In genomic region chr6:26270121-26270861, GRCh38 we compare ENCODE assay signal across 8 cellular contexts.
DNase-seq lines count a peak whose midpoint lies in the region; ATAC-seq and TF ChIP-seq lines count a peak whose summit lies in the region.

No MANE protein-coding gene starts in this region.

- no peak for TF ChIP-seq RAD21 in IMR-90 (IDR thresholded peaks at IDR 0.05; ENCODE audit: low read length)

- H3K79me1 ChIP-seq in IMR-90 (ENCODE audit: low read depth in 1 of 2, low read length in 2 of 2) (no peaks in the 10 kb centered on the region), mesenchymal stem cell (replicated peaks; ENCODE audit: low read length, poor library complexity, severe bottlenecking) (peaks cover 3% of the 10 kb centered on the region)

- DNase-seq in EH (ENCODE audit: low read depth) (peak; percentile 40), IMR-90 (no peak), WTC11 (ENCODE audit: low spot score) (no peak), mesenchymal stem cell (peak; percentile 47), HEK293T (ENCODE audit: extremely low spot score) (no peak), T-cell (no peak)

- peaks cover 4% of the 10 kb centered on the region for H3K4me1 ChIP-seq in IMR-90 (ENCODE audit: control insufficient read depth, insufficient read depth, low read length)
- peaks cover 10% of the 10 kb centered on the region for H3K4me1 ChIP-seq in mesenchymal stem cell (ENCODE audit: control insufficient read depth, insufficient read depth, low read depth, low read length)

- CTCF ChIA-PET in IMR-90 (lab: Yijun Ruan, JAX) = interaction anchor here (0.8 to 2.1 kb wide), 3 partner anchors 9 to 52 kb away, joined by 3 to 9 read pairs (median 4); a partner anchor contains a TSS
- CTCF ChIA-PET in WTC11 (lab: Charles Lee) = interaction anchor here (0.6 to 1.2 kb wide), 6 partner anchors 12 to 223 kb away, joined by 3 to 4 read pairs (median 4); a partner anchor contains a TSS
- CTCF ChIA-PET in HEK293T (lab: Yijun Ruan, JAX) = no interaction called here
- CTCF ChIA-PET in T-cell (lab: Charles Lee) = interaction anchor here in 1 of 2 donors (1.0 kb wide), 2 partner anchors 65 to 74 kb away, joined by 3 read pairs; a partner anchor contains a TSS

- H3K23ac ChIP-seq in IMR-90 (ENCODE audit: low read depth, low read length) = peak overlapping the region; percentile 9
- H3K23ac ChIP-seq in mesenchymal stem cell (ENCODE audit: low read length in 2 of 2) = no peak overlapping the region

- in situ Hi-C loops in IMR-90 (cut with MboI; ENCODE audit: low sequenced_read_pairs) = no loop called here

- no peak overlapping the region for H3K18ac ChIP-seq in IMR-90 (ENCODE audit: low read depth, low read length)
- no peak overlapping the region for H3K18ac ChIP-seq in mesenchymal stem cell (ENCODE audit: low read depth in 1 of 2, low read length in 2 of 2)

- dilution Hi-C loops in IMR-90 (cut with HindIII; ENCODE audit: low sequenced_read_pairs, unreplicated experiment) = no loop called here

- no peak overlapping the region for H4K8ac ChIP-seq in IMR-90 (ENCODE audit: low read depth in 2 of 2, low read length in 2 of 2)
- no peak overlapping the region for H4K8ac ChIP-seq in mesenchymal stem cell (ENCODE audit: low read length)

- no peaks in the 10 kb centered on the region; the same call in 1 of the 2 replicates for H3K27me3 Mint-ChIP-seq in WTC11 (ENCODE audit: low read depth)
- H3K27me3 Mint-ChIP-seq in T-cell = no peaks in the 10 kb centered on the region

- H3K4me2 ChIP-seq in IMR-90 (ENCODE audit: low read depth, low read length) = peak overlapping the region; percentile 99
- peak overlapping the region; percentile 95 for H3K4me2 ChIP-seq in mesenchymal stem cell (ENCODE audit: low read length, poor library complexity, severe bottlenecking)

- peak; percentile 61 for TF ChIP-seq POLR2A in IMR-90 (IDR thresholded peaks at IDR 0.05; ENCODE audit: low read depth, low read length)

- H3K4me3 ChIP-seq in IMR-90 (ENCODE audit: insufficient read depth, low read depth, low read length) (peak overlapping the region; percentile 68), mesenchymal stem cell (ENCODE audit: insufficient read depth in 1 of 2, low read depth in 1 of 2, low read length in 2 of 2) (peak overlapping the region in 1 of 2 experiments; percentile 78)

- H3K9me3 Mint-ChIP-seq in WTC11 (no peaks in the 10 kb centered on the region), T-cell (no peaks in the 10 kb centered on the region)

- no peak overlapping the region; the same call in 1 of the 2 replicates for H3K56ac ChIP-seq in IMR-90 (ENCODE audit: extremely low read depth, insufficient read depth, low read length)

- no peak overlapping the region for H3K27ac Mint-ChIP-seq in WTC11
- peak overlapping the region in 1 of 2 donors; percentile 58 for H3K27ac Mint-ChIP-seq in T-cell

- no TSS peak for BruUV-seq in IMR-90 (replicated peaks; lab: Mats Ljungman, UMichigan)

- POLR2A ChIA-PET in IMR-90 (lab: Charles Lee; ENCODE audit: unreplicated experiment) (interaction anchor here (0.5 to 2.1 kb wide), 4 partner anchors 20 to 146 kb away, joined by 3 to 9 read pairs (median 4); a partner anchor contains a TSS), WTC11 (lab: Charles Lee) (interaction anchor here (0.5 to 10.5 kb wide), 34 partner anchors 8 to 1623 kb away, joined by 3 to 190 read pairs (median 16); a partner anchor contains a TSS), HEK293T (lab: Yijun Ruan, JAX) (interaction anchor here (0.6 to 1.4 kb wide), 3 partner anchors 14 to 53 kb away, joined by 3 to 4 read pairs (median 3); a partner anchor contains a TSS), T-cell (lab: Charles Lee) (interaction anchor here (0.5 to 4.1 kb wide), 15 partner anchors 10 to 867 kb away, joined by 3 to 53 read pairs (median 4); a partner anchor contains a TSS)

- H3K4me1 Mint-ChIP-seq in WTC11 (peaks cover 27% of the 10 kb centered on the region), T-cell (peaks cover 20 to 29% (median 21%) of the 10 kb centered on the region in 3 donors)

- H4K91ac ChIP-seq in IMR-90 (ENCODE audit: insufficient read depth, low read depth, low read length) = no peak overlapping the region
- no peak overlapping the region for H4K91ac ChIP-seq in mesenchymal stem cell (ENCODE audit: low read length)

- ATAC-seq in IMR-90 (ENCODE audit: low read depth) = no peak
- no peak for ATAC-seq in WTC11
- ATAC-seq in T-cell (replicated peaks in 1 of 4) = no peak
- ATAC-seq in HG03196 (IDR thresholded peaks at IDR 0.05; ENCODE audit: unreplicated experiment) = no peak
- no peak for ATAC-seq in HG02610 (IDR thresholded peaks at IDR 0.05; ENCODE audit: unreplicated experiment)

- no peaks in the 10 kb centered on the region for H3K9me3 ChIP-seq in IMR-90 (ENCODE audit: control insufficient read depth, insufficient read depth, low read length)
- no peaks in the 10 kb centered on the region for H3K9me3 ChIP-seq in mesenchymal stem cell (ENCODE audit: control insufficient read depth, low read length)

- no peak overlapping the region for H2BK20ac ChIP-seq in IMR-90 (ENCODE audit: low read depth, low read length)

- H3K36me3 ChIP-seq in IMR-90 (ENCODE audit: control insufficient read depth, insufficient read depth, low read length) (no peaks in the 10 kb centered on the region), mesenchymal stem cell (ENCODE audit: control insufficient read depth in 1 of 2, insufficient read depth in 2 of 2, low read depth in 1 of 2, low read length in 2 of 2) (no peaks in the 10 kb centered on the region)

- H3K9ac ChIP-seq in IMR-90 (ENCODE audit: low read depth, low read length) (peak overlapping the region; percentile 78; the same call in 1 of the 2 replicates), mesenchymal stem cell (ENCODE audit: low read length) (peak overlapping the region; percentile 68)

- no peaks in the 10 kb centered on the region for H3K9me1 ChIP-seq in IMR-90 (ENCODE audit: insufficient read depth, low read length)

- WGBS in IMR-90 (ENCODE audit: extremely low coverage in 2 of 2, insufficient read length in 1 of 2), 2 experiments = no CpG with 5 or more reads among the region's 13 CpGs
- WGBS in mesenchymal stem cell = under 1% methylated on average over 10 of the region's 13 CpGs

- no peak overlapping the region for H2BK12ac ChIP-seq in mesenchymal stem cell (ENCODE audit: low read length in 2 of 2)

- H3K36me3 Mint-ChIP-seq in WTC11 (0 out of 2 replicates have a peak, but pooled peaks cover 3% of the 10 kb centered on the region), T-cell (no peaks in the 10 kb centered on the region)

- H3K27ac ChIP-seq in IMR-90 (ENCODE audit: insufficient read depth, low read length) = no peak overlapping the region
- no peak overlapping the region for H3K27ac ChIP-seq in mesenchymal stem cell (ENCODE audit: low read length, poor library complexity, severe bottlenecking)

- H2BK15ac ChIP-seq in IMR-90 (ENCODE audit: low read depth, low read length) (no peak overlapping the region), mesenchymal stem cell (ENCODE audit: low read depth, poor library complexity, severe bottlenecking) (no peak overlapping the region)

- H3K4ac ChIP-seq in IMR-90 (ENCODE audit: low read depth, low read length) (no peak overlapping the region), mesenchymal stem cell (ENCODE audit: low read depth in 1 of 2, low read length in 2 of 2) (no peak overlapping the region)

- H2AFZ ChIP-seq in IMR-90 (replicated peaks; ENCODE audit: low read length, poor library complexity) (no peak overlapping the region), mesenchymal stem cell (ENCODE audit: low read depth, low read length) (no peak overlapping the region)

- intact Hi-C loops in IMR-90 (cut with micrococcal nuclease) = no loop called here

- H2AK9ac ChIP-seq in IMR-90 (replicated peaks; ENCODE audit: low read depth, low read length, poor library complexity) = no peak overlapping the region

- H4K20me1 ChIP-seq in IMR-90 (ENCODE audit: insufficient read depth, low read length) = peaks cover 3% of the 10 kb centered on the region; the same call in 1 of the 2 replicates

- H2BK120ac ChIP-seq in IMR-90 (ENCODE audit: low read depth, low read length) (no peak overlapping the region), mesenchymal stem cell (ENCODE audit: low read depth, low read length) (no peak overlapping the region)

- H4K5ac ChIP-seq in IMR-90 (ENCODE audit: low read depth, low read length) = no peak overlapping the region

- H3K27me3 ChIP-seq in IMR-90 (ENCODE audit: control insufficient read depth, insufficient read depth, low read length) (no peaks in the 10 kb centered on the region), mesenchymal stem cell (ENCODE audit: control insufficient read depth in 1 of 2, insufficient read depth in 1 of 2, low read length in 2 of 2) (no peaks in the 10 kb centered on the region)

- H2AK5ac ChIP-seq in IMR-90 (ENCODE audit: low read depth, low read length) (no peak overlapping the region), mesenchymal stem cell (ENCODE audit: low read length, severe bottlenecking) (no peak overlapping the region)

- H3K14ac ChIP-seq in IMR-90 (replicated peaks; ENCODE audit: low read depth, low read length) (no peak overlapping the region), mesenchymal stem cell (ENCODE audit: low read length in 2 of 2) (no peak overlapping the region)

- H2BK5ac ChIP-seq in IMR-90 (ENCODE audit: low read depth, low read length, poor library complexity, severe bottlenecking) (peak overlapping the region; percentile 21), mesenchymal stem cell (ENCODE audit: low read depth, low read length, poor library complexity, severe bottlenecking) (no peak overlapping the region)

- TF ChIP-seq CTCF in IMR-90 (conservative IDR thresholded peaks at IDR 0.05; ENCODE audit: low read depth, low read length) (no peak), WTC11 (IDR thresholded peaks at IDR 0.05) (no peak)

- H3K4me3 Mint-ChIP-seq in WTC11 (no peak overlapping the region), T-cell (no peak overlapping the region)

TF ChIP-seq in HEK293T, 16 proteins besides CTCF, POLR2A, EP300 and RAD21 (continues in another document):
- no peak for TF ChIP-seq CTBP1 (IDR thresholded peaks at IDR 0.05; ENCODE audit: borderline replicate concordance)
- TF ChIP-seq PKNOX1 (IDR thresholded peaks at IDR 0.05) = no peak
- TF ChIP-seq FOXA1 (IDR thresholded peaks at IDR 0.05) = no peak
- TF ChIP-seq BHLHE40 (IDR thresholded peaks at IDR 0.05; ENCODE audit: borderline replicate concordance) = no peak
- TF ChIP-seq ZNF384 (IDR thresholded peaks at IDR 0.05) = no peak
- TF ChIP-seq TARDBP (IDR thresholded peaks at IDR 0.05) = no peak
- no peak for TF ChIP-seq SUZ12 (IDR thresholded peaks at IDR 0.05)
- no peak for TF ChIP-seq FOXM1 (IDR thresholded peaks at IDR 0.05; ENCODE audit: borderline replicate concordance)
- no peak for TF ChIP-seq FOXK2 (IDR thresholded peaks at IDR 0.05)

Comparison
In these comparisons a context has a peak if more than half of its experiments do, and no peak if none do; other contexts are left out.
1. DNase-seq: peak in EH (single experiment) and mesenchymal stem cell (single experiment); none in IMR-90 (single experiment), WTC11 (single experiment), HEK293T (single experiment) and T-cell (0 of 34).